11 cellular contexts compared by ENCODE assay signal in genomic region chr1:58874327-58874726, GRCh38.
A peak's percentile ranks its signal among the peaks of the same experiment; 100 is the strongest.
DNase-seq lines count a peak whose midpoint lies in the region; ATAC-seq, FAIRE-seq and TF ChIP-seq lines count a peak whose summit lies in the region.
"Had no signal": no experiment of that assay in that cellular context is flagged by ENCODE, and none has a peak within 500 bp of the region (broad histone marks: within the 10 kb centered on the region; RNA-seq: fewer than 3 reads in every experiment).

No MANE protein-coding gene starts in this region.

- no peak for FAIRE-seq in K562 (lab: Jason Lieb, UNC)

- H3K79me2 ChIP-seq in K562 (ENCODE audit: control insufficient read depth, insufficient read depth, low read length): no peaks in the 10 kb centered on the region
- H3K79me2 ChIP-seq in hepatocyte: no peaks in the 10 kb centered on the region

- peak overlapping the region; percentile 14; the same call in 1 of the 2 replicates for H3K4me2 ChIP-seq in IMR-90 (ENCODE audit: low read depth, low read length)
- H3K4me2 ChIP-seq in K562 (ENCODE audit: insufficient read depth, low read length): no peak overlapping the region
- no peak overlapping the region for H3K4me2 ChIP-seq in hepatocyte

- H3K36me3 ChIP-seq in IMR-90 (ENCODE audit: control insufficient read depth, insufficient read depth, low read length) (no peaks in the 10 kb centered on the region), K562 (ENCODE audit: control insufficient read depth, insufficient read depth, low read length) (no peaks in the 10 kb centered on the region), hepatocyte (replicated peaks; ENCODE audit: insufficient read depth, low read depth) (no peaks in the 10 kb centered on the region), gastrocnemius medialis (no peaks in the 10 kb centered on the region)
- H3K36me3 ChIP-seq: neutrophil had no signal

- H4K5ac ChIP-seq in IMR-90 (ENCODE audit: low read depth, low read length): peak overlapping the region; percentile 44; the same call in 1 of the 2 replicates

- CTCF ChIA-PET in IMR-90 (lab: Yijun Ruan, JAX): interaction anchor here (1.7 kb wide), 1 partner anchor 17 kb away, joined by 4 read pairs; no protein-coding TSS in a partner anchor
- CTCF ChIA-PET in K562 (lab: Yijun Ruan, JAX; ENCODE audit: low intra/inter-chr PET ratio): no interaction called here

- H3K4me1 ChIP-seq in IMR-90 (ENCODE audit: control insufficient read depth, insufficient read depth, low read length) (peaks cover 8% of the 10 kb centered on the region), K562 (replicated peaks in 1 of 2; ENCODE audit: control insufficient read depth in 2 of 2, insufficient read depth in 2 of 2, low read length in 2 of 2) (peaks cover 10 to 51% of the 10 kb centered on the region in 2 experiments), hepatocyte (ENCODE audit: insufficient read depth) (peaks cover 26% of the 10 kb centered on the region), gastrocnemius medialis (peaks cover 19 to 23% of the 10 kb centered on the region in 2 donors)

- peak overlapping the region; percentile 58 for H2BK120ac ChIP-seq in IMR-90 (ENCODE audit: low read depth, low read length)

- H3K4me3 ChIP-seq in IMR-90 (ENCODE audit: insufficient read depth, low read depth, low read length) (no peak overlapping the region), K562 (no peak overlapping the region), hepatocyte (no peak overlapping the region), gastrocnemius medialis (no peak overlapping the region)

- intact Hi-C loops in IMR-90 (cut with micrococcal nuclease) (no loop called here), K562 (cut with micrococcal nuclease) (no loop called here), gastrocnemius medialis (cut with DNase I; ENCODE audit: low total_unique reads) (no loop called here)
- intact Hi-C loops in activated CD4-positive, alpha-beta T cell treated with anti-CD3 and anti-CD28 coated beads, Interleukin-2, amount 10 ng/mL, durations not matched to agents 24 days and 14 days (cut with micrococcal nuclease): no loop called here

- no peak overlapping the region for H3K4me3 Mint-ChIP-seq in activated CD4-positive, alpha-beta T cell treated with anti-CD3 and anti-CD28 coated beads, Interleukin-2, amount 10 ng/mL, durations not matched to agents 24 days and 14 days

- in situ Hi-C loops in IMR-90 (cut with MboI; ENCODE audit: low sequenced_read_pairs): no loop called here
- in situ Hi-C loops in K562 (cut with MboI): no loop called here
- in situ Hi-C loops in gastrocnemius medialis (cut with MboI; ENCODE audit: low sequenced_read_pairs in 4 of 4): no loop called here

- H3K23ac ChIP-seq in IMR-90 (ENCODE audit: low read depth, low read length): peak overlapping the region; percentile 60

- H2AFZ ChIP-seq in IMR-90 (replicated peaks; ENCODE audit: low read length, poor library complexity): peak overlapping the region; percentile 83
- peak overlapping the region; percentile 73; the same call in 1 of the 2 replicates for H2AFZ ChIP-seq in K562 (ENCODE audit: low read depth, low read length)
- H2AFZ ChIP-seq in hepatocyte: no peak overlapping the region

- H3K9ac ChIP-seq in IMR-90 (ENCODE audit: low read depth, low read length): no peak overlapping the region
- H3K9ac ChIP-seq in K562 (ENCODE audit: insufficient read depth in 1 of 2, low read depth in 2 of 2, low read length in 2 of 2): no peak overlapping the region; a peak in 1 of 4 replicates

- BruUV-seq in IMR-90 (replicated peaks; lab: Mats Ljungman, UMichigan) (no TSS peak), K562 (replicated peaks; lab: Mats Ljungman, UMichigan) (no TSS peak)

- H3K36me3 Mint-ChIP-seq in activated CD4-positive, alpha-beta T cell treated with anti-CD3 and anti-CD28 coated beads, Interleukin-2, amount 10 ng/mL, durations not matched to agents 24 days and 14 days (ENCODE audit: low read depth): peaks cover 2% of the 10 kb centered on the region

- peak overlapping the region; percentile 62 for H3K4ac ChIP-seq in IMR-90 (ENCODE audit: low read depth, low read length)

- H3K79me1 ChIP-seq in IMR-90 (ENCODE audit: low read depth in 1 of 2, low read length in 2 of 2): no peaks in the 10 kb centered on the region

- H2BK15ac ChIP-seq in IMR-90 (ENCODE audit: low read depth, low read length): no peak overlapping the region

- no peak for DNase-seq in IMR-90
- DNase-seq in K562 (ENCODE audit: extremely low read depth in 1 of 4, low spot score in 3 of 4): no peak
- DNase-seq in hepatocyte (ENCODE audit: low spot score): no peak
- DNase-seq in gastrocnemius medialis: no peak
- DNase-seq in activated effector memory CD4-positive, alpha-beta T cell treated with anti-CD3 and anti-CD28 coated beads, Interleukin-2, amount 50 U/mL, for 16 hours: no peak
- DNase-seq in activated CD4-positive, alpha-beta T cell treated with anti-CD3 and anti-CD28 coated beads, Interleukin-2, amount 10 ng/mL, durations not matched to agents 24 days and 14 days: no peak
- DNase-seq in NCI-H1048 (lab: John Stamatoyannopoulos, UW): no peak
- DNase-seq in stimulated activated CD4-positive, alpha-beta T cell treated with anti-CD3 and anti-CD28 coated beads, Interleukin-12 subunit alpha, Interleukin-12 subunit beta, amount 100 ng/mL, for 4 hours: no peak
- DNase-seq: GDM1, NCI-H1436 treated with DMSO at 0.1 percent for 48 hours had no signal

- TF ChIP-seq EP300 in K562 (IDR thresholded peaks at IDR 0.05; ENCODE audit: low read length): no peak

- TF ChIP-seq CTCF in IMR-90 (conservative IDR thresholded peaks at IDR 0.05; ENCODE audit: low read depth, low read length) (no peak), K562 (IDR thresholded peaks at IDR 0.05 in 2 of 3, conservative IDR thresholded peaks at IDR 0.05 in 1 of 3; ENCODE audit: insufficient read depth in 2 of 3, low read depth in 1 of 3, low read length in 3 of 3) (no peak), hepatocyte (IDR thresholded peaks at IDR 0.05; ENCODE audit: poor library complexity) (no peak), gastrocnemius medialis (IDR thresholded peaks at IDR 0.05 in 4 of 5, conservative IDR thresholded peaks at IDR 0.05 in 1 of 5) (no peak)

- H2AK5ac ChIP-seq in IMR-90 (ENCODE audit: low read depth, low read length): no peak overlapping the region

- peak overlapping the region; percentile 27 to 73; a peak in 2 of 4 replicates for H4K8ac ChIP-seq in IMR-90 (ENCODE audit: low read depth in 2 of 2, low read length in 2 of 2)

- TF ChIP-seq RAD21 in IMR-90 (IDR thresholded peaks at IDR 0.05; ENCODE audit: low read length) (no peak), K562 (CRISPR knock-in tag; conservative IDR thresholded peaks at IDR 0.05 in 1 of 2, IDR thresholded peaks at IDR 0.05 in 1 of 2) (no peak)

- no peaks in the 10 kb centered on the region for H3K9me3 ChIP-seq in IMR-90 (ENCODE audit: control insufficient read depth, insufficient read depth, low read length)
- H3K9me3 ChIP-seq in K562 (replicated peaks; ENCODE audit: control insufficient read depth, insufficient read depth, low read depth, low read length): no peaks in the 10 kb centered on the region
- H3K9me3 ChIP-seq in hepatocyte (ENCODE audit: low read depth): no peaks in the 10 kb centered on the region
- H3K9me3 ChIP-seq in gastrocnemius medialis: no peaks in the 10 kb centered on the region
- H3K9me3 ChIP-seq: neutrophil had no signal

- H3K4me1 Mint-ChIP-seq in activated CD4-positive, alpha-beta T cell treated with anti-CD3 and anti-CD28 coated beads, Interleukin-2, amount 10 ng/mL, durations not matched to agents 24 days and 14 days: no peaks in the 10 kb centered on the region

- no peak overlapping the region for H3K56ac ChIP-seq in IMR-90 (ENCODE audit: extremely low read depth, insufficient read depth, low read length)

- POLR2A ChIA-PET in IMR-90 (lab: Charles Lee; ENCODE audit: unreplicated experiment): no interaction called here
- POLR2A ChIA-PET in K562 (lab: Yijun Ruan, JAX): interaction anchor here (0.5 to 1.1 kb wide), 4 partner anchors 9 to 90 kb away, joined by 3 to 4 read pairs (median 4); partner anchors contain the start of gene JUN

- H3K9me3 Mint-ChIP-seq in activated CD4-positive, alpha-beta T cell treated with anti-CD3 and anti-CD28 coated beads, Interleukin-2, amount 10 ng/mL, durations not matched to agents 24 days and 14 days: peaks cover 6% of the 10 kb centered on the region

- peaks cover 3% of the 10 kb centered on the region for H3K27me3 Mint-ChIP-seq in activated CD4-positive, alpha-beta T cell treated with anti-CD3 and anti-CD28 coated beads, Interleukin-2, amount 10 ng/mL, durations not matched to agents 24 days and 14 days

- peak overlapping the region; percentile 55 for H4K91ac ChIP-seq in IMR-90 (ENCODE audit: insufficient read depth, low read depth, low read length)

- dilution Hi-C loops in IMR-90 (cut with HindIII; ENCODE audit: low sequenced_read_pairs, unreplicated experiment): no loop called here

- peak overlapping the region; percentile 11; the same call in 1 of the 2 replicates for H3K18ac ChIP-seq in IMR-90 (ENCODE audit: low read depth, low read length)

- ATAC-seq in IMR-90 (ENCODE audit: low read depth) (no peak), K562 (no peak), gastrocnemius medialis (no peak)

- H3K27me3 ChIP-seq in IMR-90 (ENCODE audit: control insufficient read depth, insufficient read depth, low read length) (no peaks in the 10 kb centered on the region), K562 (ENCODE audit: control insufficient read depth in 2 of 2, insufficient read depth in 2 of 2, low read length in 2 of 2) (no peaks in the 10 kb centered on the region), hepatocyte (no peaks in the 10 kb centered on the region), gastrocnemius medialis (no peaks in the 10 kb centered on the region)
- H3K27me3 ChIP-seq: neutrophil had no signal

- no peak overlapping the region for H2AK9ac ChIP-seq in IMR-90 (replicated peaks; ENCODE audit: low read depth, low read length, poor library complexity)

- H2BK5ac ChIP-seq in IMR-90 (ENCODE audit: low read depth, low read length, poor library complexity, severe bottlenecking): no peak overlapping the region

- TF ChIP-seq POLR2A in IMR-90 (IDR thresholded peaks at IDR 0.05; ENCODE audit: low read depth, low read length) (no peak), K562 (conservative IDR thresholded peaks at IDR 0.05) (no peak), gastrocnemius medialis (IDR thresholded peaks at IDR 0.05) (no peak)

- H3K27ac ChIP-seq in IMR-90 (ENCODE audit: insufficient read depth, low read length): peak overlapping the region; percentile 2; the same call in 1 of the 2 replicates
- H3K27ac ChIP-seq in K562 (ENCODE audit: extremely low read depth, low read depth, low read length): no peak overlapping the region
- H3K27ac ChIP-seq in hepatocyte: peak overlapping the region; percentile 54
- H3K27ac ChIP-seq in gastrocnemius medialis: peak overlapping the region; percentile 26 to 50 (median 35)
- H3K27ac ChIP-seq: neutrophil had no signal

- no peaks in the 10 kb centered on the region for H3K9me2 ChIP-seq in hepatocyte (replicated peaks; ENCODE audit: insufficient read depth)

- H3K14ac ChIP-seq in IMR-90 (replicated peaks; ENCODE audit: low read depth, low read length): peak overlapping the region; percentile 70

- H3K27ac Mint-ChIP-seq in activated CD4-positive, alpha-beta T cell treated with anti-CD3 and anti-CD28 coated beads, Interleukin-2, amount 10 ng/mL, durations not matched to agents 24 days and 14 days: no peak overlapping the region

- H4K20me1 ChIP-seq in IMR-90 (ENCODE audit: insufficient read depth, low read length) (no peaks in the 10 kb centered on the region), K562 (replicated peaks; ENCODE audit: control insufficient read depth, insufficient read depth, low read length) (no peaks in the 10 kb centered on the region), hepatocyte (ENCODE audit: insufficient read depth, poor library complexity, severe bottlenecking) (no peaks in the 10 kb centered on the region)

- H2BK20ac ChIP-seq in IMR-90 (ENCODE audit: low read depth, low read length): peak overlapping the region; percentile 2

- H3K9me1 ChIP-seq in IMR-90 (ENCODE audit: insufficient read depth, low read length) (no peaks in the 10 kb centered on the region), K562 (ENCODE audit: control insufficient read depth, insufficient read depth, low read length) (no peaks in the 10 kb centered on the region)
